ENCODE assay signal across 17 cellular contexts in genomic region chr9:5375091-5375490, GRCh38. TPM values are rescaled to one million over a fixed set of nuclear protein-coding genes. Genes with fewer than 3 reads are reported as not detected.
DNase-seq lines count a peak whose midpoint lies in the region; ATAC-seq, FAIRE-seq and TF ChIP-seq lines count a peak whose summit lies in the region.
"Had no signal": no experiment of that assay in that cellular context is flagged by ENCODE, and none has a peak within 500 bp of the region (broad histone marks: within the 10 kb centered on the region; RNA-seq: fewer than 3 reads in every experiment).

No MANE protein-coding gene starts in this region.

- H3K4me1 Mint-ChIP-seq in activated T-cell treated with anti-CD3 and anti-CD28 coated beads, Interleukin-2, amount 50 U/mL, for 24 hours (ENCODE audit: low read depth), result peaks cover 33% of the 10 kb centered on the region

- intact Hi-C loops in mucosa of descending colon (cut with DNase I, micrococcal nuclease), result no loop called here

- TF ChIP-seq POLR2A in GM12891 (IDR thresholded peaks at IDR 0.05; ENCODE audit: low read depth, low read length), result no peak

- peaks cover 9% of the 10 kb centered on the region for H3K36me3 Mint-ChIP-seq in activated T-cell treated with anti-CD3 and anti-CD28 coated beads, Interleukin-2, amount 50 U/mL, for 24 hours (ENCODE audit: low read depth)

- H3K27ac Mint-ChIP-seq in activated T-cell treated with anti-CD3 and anti-CD28 coated beads, Interleukin-2, amount 50 U/mL, for 24 hours, result peak overlapping the region; percentile 39
- H3K27ac Mint-ChIP-seq: IgD-negative memory B cell had no signal

- no peaks in the 10 kb centered on the region for H3K9me3 Mint-ChIP-seq in activated T-cell treated with anti-CD3 and anti-CD28 coated beads, Interleukin-2, amount 50 U/mL, for 24 hours
- H3K9me3 Mint-ChIP-seq: H9, IgD-negative memory B cell had no signal

- TF ChIP-seq CTCF in GM20000 (IDR thresholded peaks at IDR 0.05; ENCODE audit: extremely low read depth, missing control alignments) (no peak), mucosa of descending colon (IDR thresholded peaks at IDR 0.05) (no peak)

- no peaks in the 10 kb centered on the region for H3K27me3 Mint-ChIP-seq in activated T-cell treated with anti-CD3 and anti-CD28 coated beads, Interleukin-2, amount 50 U/mL, for 24 hours
- H3K27me3 Mint-ChIP-seq: IgD-negative memory B cell had no signal

- no peak overlapping the region for H3K4me3 Mint-ChIP-seq in activated T-cell treated with anti-CD3 and anti-CD28 coated beads, Interleukin-2, amount 50 U/mL, for 24 hours
- H3K4me3 Mint-ChIP-seq: H9, IgD-negative memory B cell had no signal

- no peak for FAIRE-seq in GM12891 (lab: Jason Lieb, UNC)
- FAIRE-seq in urothelium cell line (lab: Jason Lieb, UNC), result no peak

- ATAC-seq in mucosa of descending colon (peak; percentile 24), GM19351 (IDR thresholded peaks at IDR 0.05; ENCODE audit: unreplicated experiment) (no peak), GM18867 (IDR thresholded peaks at IDR 0.05; ENCODE audit: unreplicated experiment) (no peak)
- ATAC-seq: right cardiac atrium had no signal

- DNase-seq in GM12891 (ENCODE audit: insufficient read length, low spot score) (no peak), GM20000 (ENCODE audit: low spot score) (peak; percentile 15), mucosa of descending colon (no peak), urothelium cell line (ENCODE audit: low spot score) (no peak)
- no peak for DNase-seq in activated T-cell treated with anti-CD3 and anti-CD28 coated beads, Interleukin-2, amount 50 U/mL, for 24 hours
- DNase-seq: COR-L47, H9, kidney, NCI-H1417 treated with DMSO at 0.1 percent for 48 hours, NCI-H526 treated with DMSO at 0.1 percent for 48 hours, right cardiac atrium had no signal

- no peaks in the 10 kb centered on the region for H3K36me3 ChIP-seq in mucosa of descending colon (ENCODE audit: low read depth)
- H3K36me3 ChIP-seq: cardiac muscle cell, thoracic aorta had no signal

- no peaks in the 10 kb centered on the region for H3K4me1 ChIP-seq in mucosa of descending colon (ENCODE audit: low read depth)

- H3K4me3 ChIP-seq in mucosa of descending colon, result no peak overlapping the region
- H3K4me3 ChIP-seq: cardiac muscle cell, thoracic aorta had no signal

- H3K9me3 ChIP-seq in mucosa of descending colon, result no peaks in the 10 kb centered on the region
- H3K9me3 ChIP-seq: thoracic aorta had no signal

TF ChIP-seq in GM12891, 5 proteins besides CTCF, POLR2A, EP300 and RAD21:
- TF ChIP-seq TAF1 (IDR thresholded peaks at IDR 0.05; ENCODE audit: low read depth, low read length) (no peak), POLR2AphosphoS5 (IDR thresholded peaks at IDR 0.05; ENCODE audit: low read depth, low read length) (no peak), SPI1 (IDR thresholded peaks at IDR 0.05; ENCODE audit: low read depth, low read length) (peak; percentile 32; the same call in 1 of the 2 replicates), PAX5 (IDR thresholded peaks at IDR 0.05; ENCODE audit: insufficient read depth, low read length, severe bottlenecking) (no peak), POU2F2 (IDR thresholded peaks at IDR 0.05; ENCODE audit: low read depth, low read length) (no peak)

RNA-seq across cellular contexts. Expression of gene RLN1, which starts 35.4 kb away (rescaled TPM):
- 0.55 TPM for polyA plus RNA-seq in GM12891 (2012; ENCODE audit: low read depth, missing spikeins)
- under 1 TPM in 1 of 3 donors, not detected in 2; 0.41 TPM for total RNA-seq in mucosa of descending colon
- total RNA-seq: cardiac muscle cell, myocyte, thoracic aorta had no signal
